15 cellular contexts compared by ENCODE assay signal in genomic region chr2:237896941-237897340, GRCh38. TPM values are rescaled to one million over a fixed set of nuclear protein-coding genes. Genes with fewer than 3 reads are reported as not detected.
A peak's percentile ranks its signal among the peaks of the same experiment; 100 is the strongest.
DNase-seq lines count a peak whose midpoint lies in the region; ATAC-seq and TF ChIP-seq lines count a peak whose summit lies in the region.
"Had no signal": no experiment of that assay in that cellular context is flagged by ENCODE, and none has a peak within 500 bp of the region (broad histone marks: within the 10 kb centered on the region; RNA-seq: fewer than 3 reads in every experiment).

No MANE protein-coding gene starts in this region.

- no peaks in the 10 kb centered on the region for H3K36me3 ChIP-seq in heart left ventricle
- no peaks in the 10 kb centered on the region for H3K36me3 ChIP-seq in transverse colon
- H3K36me3 ChIP-seq: SJSA1, tibial nerve had no signal

- H3K36me3 Mint-ChIP-seq in natural killer cell treated with Interleukin-12 subunit alpha and Interleukin-12 subunit beta and Interleukin-15 and Interleukin-18, amount 100 ng/mL, for 72 hours = no peaks in the 10 kb centered on the region

- WGBS in heart left ventricle, 4 donors = 86 to 93% (median 91%) methylated on average over 6 to 9 of the region's 9 CpGs
- 87% methylated on average over 6 of the region's 9 CpGs; no CpG with 5 or more reads in 1 of the 2 donors for WGBS in transverse colon (ENCODE audit: low coverage in 1 of 2), 2 donors

- no peaks in the 10 kb centered on the region for H3K9me3 Mint-ChIP-seq in natural killer cell treated with Interleukin-12 subunit alpha and Interleukin-12 subunit beta and Interleukin-15 and Interleukin-18, amount 100 ng/mL, for 72 hours
- H3K9me3 Mint-ChIP-seq: activated naive CD4-positive, alpha-beta T cell treated with anti-CD3 and anti-CD28 coated beads for 36 hours; central memory CD8-positive, alpha-beta T cell; HFFc6 had no signal

- no peaks in the 10 kb centered on the region for H3K27me3 ChIP-seq in heart left ventricle
- H3K27me3 ChIP-seq in transverse colon = no peaks in the 10 kb centered on the region
- H3K27me3 ChIP-seq: SJSA1, tibial nerve had no signal

- no peak for TF ChIP-seq EP300 in transverse colon (IDR thresholded peaks at IDR 0.05; ENCODE audit: low read depth)

- peak overlapping the region; percentile 81 to 95 for H3K27ac Mint-ChIP-seq in natural killer cell treated with Interleukin-12 subunit alpha and Interleukin-12 subunit beta and Interleukin-15 and Interleukin-18, amount 100 ng/mL, for 72 hours
- H3K27ac Mint-ChIP-seq: HFFc6 had no signal

- H3K4me1 ChIP-seq in heart left ventricle (peaks cover 0 to 83% (median 34%) of the 10 kb centered on the region in 12 donors), transverse colon (peaks cover 18 to 30% (median 19%) of the 10 kb centered on the region in 4 donors)

- intact Hi-C loops in heart left ventricle (cut with DNase I) = no loop called here
- intact Hi-C loops in left ventricle myocardium superior (cut with micrococcal nuclease) = no loop called here
- intact Hi-C loops in transverse colon (cut with DNase I; ENCODE audit: low total_unique reads) = no loop called here

- no peak overlapping the region for H3K4me3 Mint-ChIP-seq in natural killer cell treated with Interleukin-12 subunit alpha and Interleukin-12 subunit beta and Interleukin-15 and Interleukin-18, amount 100 ng/mL, for 72 hours
- H3K4me3 Mint-ChIP-seq: activated naive CD4-positive, alpha-beta T cell treated with anti-CD3 and anti-CD28 coated beads for 36 hours; central memory CD8-positive, alpha-beta T cell; HFFc6 had no signal

- H3K9me3 ChIP-seq in heart left ventricle (no peaks in the 10 kb centered on the region), transverse colon (no peaks in the 10 kb centered on the region)
- H3K9me3 ChIP-seq: SJSA1, tibial nerve had no signal

- peak overlapping the region; percentile 80 to 99 (median 95) for H3K27ac ChIP-seq in heart left ventricle
- H3K27ac ChIP-seq in caudate nucleus (ENCODE audit: low read depth, low read length) = peak overlapping the region; percentile 77
- peak overlapping the region; percentile 62 to 95 (median 74) for H3K27ac ChIP-seq in transverse colon
- H3K27ac ChIP-seq: SJSA1 had no signal

- TF ChIP-seq POLR2A in heart left ventricle (IDR thresholded peaks at IDR 0.05) = no peak
- TF ChIP-seq POLR2A in transverse colon (IDR thresholded peaks at IDR 0.05) = no peak

- DNase-seq in heart left ventricle (peak in 1 of 5 donors; percentile 24), left ventricle myocardium superior (no peak), caudate nucleus (lab: John Stamatoyannopoulos, UW) (no peak), transverse colon (no peak), GM13977 (ENCODE audit: low spot score) (no peak), islet precursor cell (no peak)
- no peak for DNase-seq in natural killer cell treated with Interleukin-12 subunit alpha and Interleukin-12 subunit beta and Interleukin-15 and Interleukin-18, amount 100 ng/mL, for 72 hours (ENCODE audit: low spot score)
- DNase-seq: activated naive CD4-positive, alpha-beta T cell treated with anti-CD3 and anti-CD28 coated beads for 36 hours; HFFc6; KBM-7; NCI-H226 had no signal

- TF ChIP-seq CTCF in heart left ventricle (IDR thresholded peaks at IDR 0.05) (no peak), transverse colon (IDR thresholded peaks at IDR 0.05) (no peak), GM13977 (IDR thresholded peaks at IDR 0.05; ENCODE audit: extremely low read depth, insufficient read depth, missing control alignments) (no peak)

- no peaks in the 10 kb centered on the region for H3K27me3 Mint-ChIP-seq in natural killer cell treated with Interleukin-12 subunit alpha and Interleukin-12 subunit beta and Interleukin-15 and Interleukin-18, amount 100 ng/mL, for 72 hours
- H3K27me3 Mint-ChIP-seq: central memory CD8-positive, alpha-beta T cell had no signal

- peaks cover 42 to 49% of the 10 kb centered on the region in 2 donors for H3K4me1 Mint-ChIP-seq in natural killer cell treated with Interleukin-12 subunit alpha and Interleukin-12 subunit beta and Interleukin-15 and Interleukin-18, amount 100 ng/mL, for 72 hours (ENCODE audit: low read depth in 2 of 2)

- no peak for ATAC-seq in heart left ventricle
- ATAC-seq in left ventricle myocardium superior = no peak
- no peak for ATAC-seq in natural killer cell treated with Interleukin-12 subunit alpha and Interleukin-12 subunit beta and Interleukin-15 and Interleukin-18, amount 100 ng/mL, for 72 hours
- ATAC-seq in HG03135 (IDR thresholded peaks at IDR 0.05; ENCODE audit: unreplicated experiment) = no peak

- H3K4me3 ChIP-seq in heart left ventricle = no peak overlapping the region
- no peak overlapping the region for H3K4me3 ChIP-seq in transverse colon
- H3K4me3 ChIP-seq: SJSA1, tibial nerve had no signal

- in situ Hi-C loops in transverse colon (cut with MboI; ENCODE audit: low pct_ligation_motif_present in 1 of 4, low pct_unique_long_range_greater_than_20kb in 1 of 4, low sequenced_read_pairs in 3 of 4) = no loop called here
- in situ Hi-C loops in GM13977 (cut with MboI; ENCODE audit: low pct_unique_long_range_greater_than_20kb, low sequenced_read_pairs, unreplicated experiment) = no loop called here

RNA-seq across cellular contexts. Expression of gene RAMP1, which starts 37.5 kb away (rescaled TPM):
- 100 to 1,000 TPM in 7 of 9 donors, 10 to 100 TPM in 2; 36.5 to 490 (median 201) TPM for total RNA-seq in heart left ventricle
- 1,000 to 10,000 TPM in 1 of 2 donors, 100 to 1,000 TPM in 1; 164 to 1,114 TPM for polyA plus RNA-seq in heart left ventricle
- total RNA-seq in left ventricle myocardium superior = 151 TPM
- 1 to 10 TPM; 1.5 to 7.4 TPM for total RNA-seq in natural killer cell treated with Interleukin-12 subunit alpha and Interleukin-12 subunit beta and Interleukin-15 and Interleukin-18, amount 100 ng/mL, for 72 hours
- total RNA-seq in transverse colon = 100 to 1,000 TPM in 2 of 4 donors, 10 to 100 TPM in 2; 47.5 to 158 (median 95.7) TPM

Comparison
In these comparisons a context has a peak if more than half of its experiments do, and no peak if none do; other contexts are left out.
1. RNA of gene RAMP1, which starts 37.5 kb away (total RNA-seq): 36.5 to 490 TPM in heart left ventricle, 151 TPM in left ventricle myocardium superior (single experiment) and 47.5 to 158 TPM in transverse colon; 1.5 to 7.4 TPM in natural killer cell treated with Interleukin-12 subunit alpha and Interleukin-12 subunit beta and Interleukin-15 and Interleukin-18, amount 100 ng/mL, for 72 hours; every median in the first group is over 4 times any median in the second.
2. Peak in every context shown above with its lines, with median percentiles within 50 percentile points of each other: H3K27ac ChIP-seq.